In genomic region chr4:188372856-188373255, GRCh38 we compare ENCODE assay signal across 13 cellular contexts.
DNase-seq lines count a peak whose midpoint lies in the region; ATAC-seq and TF ChIP-seq lines count a peak whose summit lies in the region.
"Had no signal": no experiment of that assay in that cellular context is flagged by ENCODE, and none has a peak within 500 bp of the region (broad histone marks: within the 10 kb centered on the region; RNA-seq: fewer than 3 reads in every experiment).

No MANE protein-coding gene starts in this region.

- H3K18ac ChIP-seq in IMR-90 (ENCODE audit: low read depth, low read length), result no peak overlapping the region

- peaks cover 5% of the 10 kb centered on the region for H3K9me3 ChIP-seq in IMR-90 (ENCODE audit: control insufficient read depth, insufficient read depth, low read length)
- no peaks in the 10 kb centered on the region for H3K9me3 ChIP-seq in CD8-positive, alpha-beta T cell (ENCODE audit: low read length)

- no peak for TF ChIP-seq POLR2A in IMR-90 (IDR thresholded peaks at IDR 0.05; ENCODE audit: low read depth, low read length)

- H3K4me1 ChIP-seq in ACC112 (ENCODE audit: control insufficient read depth, insufficient read depth, low read length, unreplicated experiment) (peaks cover 15% of the 10 kb centered on the region), IMR-90 (ENCODE audit: control insufficient read depth, insufficient read depth, low read length) (no peaks in the 10 kb centered on the region)
- no peaks in the 10 kb centered on the region for H3K4me1 ChIP-seq in CD8-positive, alpha-beta T cell (ENCODE audit: insufficient read depth, low read length)
- H3K4me1 ChIP-seq: parathyroid adenoma had no signal

- H3K27ac Mint-ChIP-seq in CD8-positive, alpha-beta T cell, result no peak overlapping the region
- H3K27ac Mint-ChIP-seq: activated CD4-positive, alpha-beta memory T cell treated with anti-CD3 and anti-CD28 coated beads, Interleukin-2, amount 10 ng/mL, durations not matched to agents 7 days and 5 days; CD14-positive monocyte had no signal

- no peak overlapping the region for H3K56ac ChIP-seq in IMR-90 (ENCODE audit: extremely low read depth, insufficient read depth, low read length)

- no peak overlapping the region for H3K4me2 ChIP-seq in IMR-90 (ENCODE audit: low read depth, low read length)

- H3K27ac ChIP-seq in ACC112 (ENCODE audit: low read depth, low read length) (peak overlapping the region; percentile 49; the same call in 1 of the 2 replicates), IMR-90 (ENCODE audit: insufficient read depth, low read length) (no peak overlapping the region)
- no peak overlapping the region for H3K27ac ChIP-seq in CD8-positive, alpha-beta T cell (ENCODE audit: low read depth, low read length)
- H3K27ac ChIP-seq: epithelial cell of prostate, parathyroid adenoma, tibial artery had no signal

- H2BK120ac ChIP-seq in IMR-90 (ENCODE audit: low read depth, low read length), result peak overlapping the region; percentile 28; the same call in 1 of the 2 replicates

- BruUV-seq in IMR-90 (replicated peaks; lab: Mats Ljungman, UMichigan), result no TSS peak

- CTCF ChIA-PET in IMR-90 (lab: Yijun Ruan, JAX), result no interaction called here
- CTCF ChIA-PET in CD8-positive, alpha-beta T cell (lab: Charles Lee), result no interaction called here

- no peak overlapping the region for H2BK5ac ChIP-seq in IMR-90 (ENCODE audit: low read depth, low read length, poor library complexity, severe bottlenecking)

- no peak overlapping the region for H4K91ac ChIP-seq in IMR-90 (ENCODE audit: insufficient read depth, low read depth, low read length)

- intact Hi-C loops in IMR-90 (cut with micrococcal nuclease), result loop anchor here (10.0 kb wide), 1 partner anchor 768 kb away; no protein-coding TSS in a partner anchor
- intact Hi-C loops in CD8-positive, alpha-beta T cell (cut with DNase I, micrococcal nuclease), result no loop called here

- peak overlapping the region; percentile 48; the same call in 1 of the 3 replicates for H2BK15ac ChIP-seq in IMR-90 (ENCODE audit: low read depth, low read length)

- no peaks in the 10 kb centered on the region for H3K9me1 ChIP-seq in IMR-90 (ENCODE audit: insufficient read depth, low read length)

- H3K23ac ChIP-seq in IMR-90 (ENCODE audit: low read depth, low read length), result no peak overlapping the region

- H2AK9ac ChIP-seq in IMR-90 (replicated peaks; ENCODE audit: low read depth, low read length, poor library complexity), result no peak overlapping the region

- TF ChIP-seq RAD21 in IMR-90 (IDR thresholded peaks at IDR 0.05; ENCODE audit: low read length), result peak; percentile 29

- WGBS in IMR-90 (ENCODE audit: extremely low coverage in 2 of 2, insufficient read length in 1 of 2), 2 experiments, result 73% methylated on average over 3 of the region's 3 CpGs; no CpG with 5 or more reads in 1 of the 2 experiments

- no peaks in the 10 kb centered on the region for H3K36me3 ChIP-seq in ACC112 (ENCODE audit: insufficient read depth, low read length)
- H3K36me3 ChIP-seq in IMR-90 (ENCODE audit: control insufficient read depth, insufficient read depth, low read length), result no peaks in the 10 kb centered on the region
- no peaks in the 10 kb centered on the region for H3K36me3 ChIP-seq in CD8-positive, alpha-beta T cell (ENCODE audit: insufficient read depth, low read length)
- H3K36me3 ChIP-seq: tibial artery had no signal

- H3K36me3 Mint-ChIP-seq in CD8-positive, alpha-beta T cell, result no peaks in the 10 kb centered on the region
- H3K36me3 Mint-ChIP-seq: CD14-positive monocyte had no signal

- POLR2A ChIA-PET in IMR-90 (lab: Charles Lee; ENCODE audit: unreplicated experiment), result no interaction called here
- POLR2A ChIA-PET in CD8-positive, alpha-beta T cell (lab: Charles Lee), result no interaction called here

- in situ Hi-C loops in IMR-90 (cut with MboI; ENCODE audit: low sequenced_read_pairs), result no loop called here

- no peaks in the 10 kb centered on the region for H3K79me2 ChIP-seq in ACC112 (ENCODE audit: control insufficient read depth, insufficient read depth, low read length, unreplicated experiment)
- H3K79me2 ChIP-seq: parathyroid adenoma had no signal

- H2AFZ ChIP-seq in ACC112 (ENCODE audit: low read length, unreplicated experiment) (no peak overlapping the region), IMR-90 (replicated peaks; ENCODE audit: low read length, poor library complexity) (no peak overlapping the region)
- H2AFZ ChIP-seq: parathyroid adenoma had no signal

- H3K4me1 Mint-ChIP-seq in CD8-positive, alpha-beta T cell (ENCODE audit: low read depth), result no peaks in the 10 kb centered on the region
- H3K4me1 Mint-ChIP-seq: activated CD4-positive, alpha-beta memory T cell treated with anti-CD3 and anti-CD28 coated beads, Interleukin-2, amount 10 ng/mL, durations not matched to agents 7 days and 5 days; CD14-positive monocyte had no signal

- H4K8ac ChIP-seq in IMR-90 (ENCODE audit: low read depth in 2 of 2, low read length in 2 of 2), result peak overlapping the region in 1 of 2 experiments; percentile 4; a peak in 1 of 4 replicates

- no peaks in the 10 kb centered on the region for H3K27me3 ChIP-seq in ACC112 (ENCODE audit: insufficient read depth, low read length)
- H3K27me3 ChIP-seq in IMR-90 (ENCODE audit: control insufficient read depth, insufficient read depth, low read length), result no peaks in the 10 kb centered on the region
- H3K27me3 ChIP-seq in CD8-positive, alpha-beta T cell (ENCODE audit: insufficient read depth, low read length), result no peaks in the 10 kb centered on the region
- H3K27me3 ChIP-seq: tibial artery had no signal

- H3K4me3 ChIP-seq in ACC112 (ENCODE audit: low read depth, low read length), result no peak overlapping the region
- no peak overlapping the region for H3K4me3 ChIP-seq in IMR-90 (ENCODE audit: insufficient read depth, low read depth, low read length)
- H3K4me3 ChIP-seq in CD8-positive, alpha-beta T cell (ENCODE audit: low read depth, low read length), result no peak overlapping the region
- H3K4me3 ChIP-seq: tibial artery had no signal

- H3K4me3 Mint-ChIP-seq in CD8-positive, alpha-beta T cell, result no peak overlapping the region
- H3K4me3 Mint-ChIP-seq: activated CD4-positive, alpha-beta memory T cell treated with anti-CD3 and anti-CD28 coated beads, Interleukin-2, amount 10 ng/mL, durations not matched to agents 7 days and 5 days; CD14-positive monocyte had no signal

- H3K27me3 Mint-ChIP-seq in CD8-positive, alpha-beta T cell (ENCODE audit: low read depth), result no peaks in the 10 kb centered on the region
- H3K27me3 Mint-ChIP-seq: activated CD4-positive, alpha-beta memory T cell treated with anti-CD3 and anti-CD28 coated beads, Interleukin-2, amount 10 ng/mL, durations not matched to agents 7 days and 5 days had no signal

- peaks cover 13% of the 10 kb centered on the region for H3K9me3 Mint-ChIP-seq in CD8-positive, alpha-beta T cell

- peak overlapping the region; percentile 8 for H3K14ac ChIP-seq in IMR-90 (replicated peaks; ENCODE audit: low read depth, low read length)

- H3K4ac ChIP-seq in IMR-90 (ENCODE audit: low read depth, low read length), result peak overlapping the region; percentile 19

- dilution Hi-C loops in IMR-90 (cut with HindIII; ENCODE audit: low sequenced_read_pairs, unreplicated experiment), result no loop called here

- H3K79me1 ChIP-seq in IMR-90 (ENCODE audit: low read depth in 1 of 2, low read length in 2 of 2), result no peaks in the 10 kb centered on the region

- TF ChIP-seq CTCF in IMR-90 (conservative IDR thresholded peaks at IDR 0.05; ENCODE audit: low read depth, low read length), result 0 out of 2 replicates have a peak, but pooled peaks have one; percentile 23
- no peak for TF ChIP-seq CTCF in CD8-positive, alpha-beta T cell (IDR thresholded peaks at IDR 0.05)

- ATAC-seq in IMR-90 (ENCODE audit: low read depth) (peak; percentile 53; the same call in 1 of the 2 replicates), HG02763 (IDR thresholded peaks at IDR 0.05; ENCODE audit: unreplicated experiment) (no peak)
- ATAC-seq in CD8-positive, alpha-beta T cell, result no peak

- H3K9ac ChIP-seq in IMR-90 (ENCODE audit: low read depth, low read length), result no peak overlapping the region
- H3K9ac ChIP-seq: parathyroid adenoma had no signal

- DNase-seq in IMR-90, result peak; percentile 47
- DNase-seq in amniotic stem cell (lab: John Stamatoyannopoulos, UW), result peak; percentile 2
- peak; percentile 52 for DNase-seq in kidney tubule cell (ENCODE audit: low spot score)
- DNase-seq in CD8-positive, alpha-beta T cell, result no peak
- DNase-seq in putamen (ENCODE audit: low spot score), result no peak
- DNase-seq in medulla oblongata (ENCODE audit: extremely low spot score), result no peak
- DNase-seq: activated CD4-positive, alpha-beta memory T cell treated with anti-CD3 and anti-CD28 coated beads, Interleukin-2, amount 10 ng/mL, durations not matched to agents 7 days and 5 days; tibial artery had no signal

- peak overlapping the region; percentile 68; the same call in 1 of the 2 replicates for H2AK5ac ChIP-seq in IMR-90 (ENCODE audit: low read depth, low read length)

- peak overlapping the region; percentile 8; the same call in 1 of the 2 replicates for H2BK20ac ChIP-seq in IMR-90 (ENCODE audit: low read depth, low read length)

- no peak overlapping the region for H4K5ac ChIP-seq in IMR-90 (ENCODE audit: low read depth, low read length)

- H4K20me1 ChIP-seq in IMR-90 (ENCODE audit: insufficient read depth, low read length), result no peaks in the 10 kb centered on the region

TF ChIP-seq in IMR-90, 13 proteins besides CTCF, POLR2A, EP300 and RAD21 (continues in another document):
- TF ChIP-seq USF2 (IDR thresholded peaks at IDR 0.05; ENCODE audit: low read depth, low read length), result no peak
- TF ChIP-seq CEBPB (IDR thresholded peaks at IDR 0.05; ENCODE audit: low read depth, low read length), result no peak
- no peak for TF ChIP-seq MAZ (IDR thresholded peaks at IDR 0.05; ENCODE audit: borderline replicate concordance, low read depth, low read length)
- no peak for TF ChIP-seq RCOR1 (IDR thresholded peaks at IDR 0.05; ENCODE audit: insufficient replicate concordance, low read length)
- no peak for TF ChIP-seq MXI1 (IDR thresholded peaks at IDR 0.05; ENCODE audit: borderline replicate concordance, low read depth, low read length)

Comparison
In these comparisons a context has a peak if more than half of its experiments do, and no peak if none do; other contexts are left out.
1. DNase-seq: peak in IMR-90 (single experiment), amniotic stem cell (single experiment) and kidney tubule cell (single experiment); none in CD8-positive, alpha-beta T cell (0 of 7), putamen (single experiment) and medulla oblongata (single experiment).